1 cellular context compared by ENCODE assay signal in genomic region chr1:75539230-75540116, GRCh38.
A peak's percentile ranks its signal among the peaks of the same experiment; 100 is the strongest.
TF ChIP-seq lines count a peak whose summit lies in the region.

No MANE protein-coding gene starts in this region.

TF ChIP-seq in endothelial cell of umbilical vein, 7 proteins besides CTCF, POLR2A, EP300 and RAD21:
- TF ChIP-seq EZH2 (IDR thresholded peaks at IDR 0.05; ENCODE audit: borderline replicate concordance, low read depth, low read length, severe bottlenecking) = no peak
- TF ChIP-seq MYC (IDR thresholded peaks at IDR 0.05; ENCODE audit: low read depth, low read length) = no peak
- TF ChIP-seq JUN (IDR thresholded peaks at IDR 0.05; ENCODE audit: borderline replicate concordance, insufficient read depth, insufficient read length, low read depth) = peak; percentile 5
- TF ChIP-seq FOS (IDR thresholded peaks at IDR 0.05; ENCODE audit: borderline replicate concordance, insufficient read depth, low read length) = peak; percentile 63
TF ChIP-seq in endothelial cell of umbilical vein: peak in this region for 2.
